In genomic region chr1:207658408-207658807, GRCh38 we compare ENCODE assay signal across 25 cellular contexts. TPM values are rescaled to one million over a fixed set of nuclear protein-coding genes. Genes with fewer than 3 reads are reported as not detected.
DNase-seq lines count a peak whose midpoint lies in the region; ATAC-seq, FAIRE-seq and TF ChIP-seq lines count a peak whose summit lies in the region.
"Had no signal": no experiment of that assay in that cellular context is flagged by ENCODE, and none has a peak within 500 bp of the region (broad histone marks: within the 10 kb centered on the region; RNA-seq: fewer than 3 reads in every experiment).

No MANE protein-coding gene starts in this region.

- TF ChIP-seq POLR2A in H54 (IDR thresholded peaks at IDR 0.05; ENCODE audit: low read depth, low read length) = no peak

- H3K27ac ChIP-seq in CD4-positive, alpha-beta T cell (ENCODE audit: low read depth, low read length) = no peak overlapping the region
- H3K27ac ChIP-seq: 22Rv1; BLaER1 treated with 17β-estradiol and CSF1 and Interleukin-3, amounts not matched to agents 10 nM and 100 nM had no signal

- no peak for TF ChIP-seq CTCF in CD4-positive, alpha-beta T cell (IDR thresholded peaks at IDR 0.05)

- intact Hi-C loops in CD4-positive, alpha-beta T cell (cut with DNase I, micrococcal nuclease) = loop anchor here (10.0 kb wide), 2 partner anchors 136 to 306 kb away; no protein-coding TSS in a partner anchor

- no peaks in the 10 kb centered on the region for H3K9me3 Mint-ChIP-seq in stimulated activated effector memory CD8-positive, alpha-beta T cell treated with anti-CD3 and anti-CD28 coated beads, Interleukin-12 subunit alpha, Interleukin-12 subunit beta, amount 100 ng/mL, for 72 hours
- no peaks in the 10 kb centered on the region for H3K9me3 Mint-ChIP-seq in CD4-positive, alpha-beta T cell
- H3K9me3 Mint-ChIP-seq: CD4-positive, alpha-beta memory T cell; HFFc6 had no signal

- DNase-seq in NCI-H146 (lab: John Stamatoyannopoulos, UW) = peak; percentile 1
- no peak for DNase-seq in NCI-H146 treated with DMSO at 0.1 percent for 48 hours (lab: John Stamatoyannopoulos, UW; ENCODE audit: unreplicated experiment)
- no peak for DNase-seq in stimulated activated effector memory CD8-positive, alpha-beta T cell treated with anti-CD3 and anti-CD28 coated beads, Interleukin-12 subunit alpha, Interleukin-12 subunit beta, amount 100 ng/mL, for 72 hours (ENCODE audit: low spot score in 2 of 2)
- no peak for DNase-seq in COR-L47 (lab: John Stamatoyannopoulos, UW)
- no peak for DNase-seq in CD4-positive, alpha-beta T cell
- no peak for DNase-seq in H54 (ENCODE audit: insufficient read length, low spot score)
- DNase-seq: ACHN; AML-193; BE2C; Caco-2; CD4-positive, alpha-beta memory T cell; DMS153; DND-41; HFFc6 had no signal

- H3K27me3 Mint-ChIP-seq in CD4-positive, alpha-beta T cell = peaks cover 16% of the 10 kb centered on the region

- H3K9me3 ChIP-seq in CD4-positive, alpha-beta T cell (ENCODE audit: control insufficient read depth, low read length) = no peaks in the 10 kb centered on the region
- H3K9me3 ChIP-seq: BE2C, Caco-2, HAP-1 had no signal

- no peak overlapping the region for H3K27ac Mint-ChIP-seq in stimulated activated effector memory CD8-positive, alpha-beta T cell treated with anti-CD3 and anti-CD28 coated beads, Interleukin-12 subunit alpha, Interleukin-12 subunit beta, amount 100 ng/mL, for 72 hours
- no peak overlapping the region for H3K27ac Mint-ChIP-seq in CD4-positive, alpha-beta T cell
- H3K27ac Mint-ChIP-seq: GM23338, HFFc6 had no signal

- no peaks in the 10 kb centered on the region for H3K27me3 ChIP-seq in CD4-positive, alpha-beta T cell (ENCODE audit: control insufficient read depth, insufficient read depth, low read length)
- H3K27me3 ChIP-seq: BLaER1 treated with 17β-estradiol and CSF1 and Interleukin-3, amounts not matched to agents 10 nM and 100 nM had no signal

- ATAC-seq in esophagus mucosa = peak; percentile 20
- peak; percentile 46 for ATAC-seq in stimulated activated effector memory CD8-positive, alpha-beta T cell treated with anti-CD3 and anti-CD28 coated beads, Interleukin-12 subunit alpha, Interleukin-12 subunit beta, amount 100 ng/mL, for 72 hours
- no peak for ATAC-seq in CD4-positive, alpha-beta T cell (ENCODE audit: poor library complexity)
- ATAC-seq: GM23338 had no signal

- CTCF ChIA-PET in CD4-positive, alpha-beta T cell (lab: Charles Lee) = no interaction called here

- POLR2A ChIA-PET in CD4-positive, alpha-beta T cell (lab: Charles Lee) = no interaction called here

- no peak overlapping the region for H3K4me3 Mint-ChIP-seq in stimulated activated effector memory CD8-positive, alpha-beta T cell treated with anti-CD3 and anti-CD28 coated beads, Interleukin-12 subunit alpha, Interleukin-12 subunit beta, amount 100 ng/mL, for 72 hours
- H3K4me3 Mint-ChIP-seq in CD4-positive, alpha-beta T cell = no peak overlapping the region
- H3K4me3 Mint-ChIP-seq: CD4-positive, alpha-beta memory T cell; GM23338; HFFc6 had no signal

- FAIRE-seq in H54 (lab: Jason Lieb, UNC) = no peak
- FAIRE-seq: A204.1, G401.6, GM12892, GM19239 had no signal

- H3K4me1 Mint-ChIP-seq in stimulated activated effector memory CD8-positive, alpha-beta T cell treated with anti-CD3 and anti-CD28 coated beads, Interleukin-12 subunit alpha, Interleukin-12 subunit beta, amount 100 ng/mL, for 72 hours = no peaks in the 10 kb centered on the region
- no peaks in the 10 kb centered on the region for H3K4me1 Mint-ChIP-seq in CD4-positive, alpha-beta T cell (ENCODE audit: low read depth)
- H3K4me1 Mint-ChIP-seq: CD14-positive monocyte; CD4-positive, alpha-beta memory T cell had no signal

- no peaks in the 10 kb centered on the region for H3K36me3 Mint-ChIP-seq in stimulated activated effector memory CD8-positive, alpha-beta T cell treated with anti-CD3 and anti-CD28 coated beads, Interleukin-12 subunit alpha, Interleukin-12 subunit beta, amount 100 ng/mL, for 72 hours
- H3K36me3 Mint-ChIP-seq in CD4-positive, alpha-beta T cell (ENCODE audit: low read depth) = no peaks in the 10 kb centered on the region
- H3K36me3 Mint-ChIP-seq: CD14-positive monocyte; CD4-positive, alpha-beta memory T cell had no signal

RNA-seq across cellular contexts. Expression of gene CR1L, which starts 13.5 kb away (rescaled TPM):
- total RNA-seq in esophagus mucosa = not detected
- not detected for total RNA-seq in CD4-positive, alpha-beta T cell
- total RNA-seq: Caco-2, H4, HFFc6 had no signal
